ENCODE assay signal across 13 cellular contexts in the genomic region with DNA sequence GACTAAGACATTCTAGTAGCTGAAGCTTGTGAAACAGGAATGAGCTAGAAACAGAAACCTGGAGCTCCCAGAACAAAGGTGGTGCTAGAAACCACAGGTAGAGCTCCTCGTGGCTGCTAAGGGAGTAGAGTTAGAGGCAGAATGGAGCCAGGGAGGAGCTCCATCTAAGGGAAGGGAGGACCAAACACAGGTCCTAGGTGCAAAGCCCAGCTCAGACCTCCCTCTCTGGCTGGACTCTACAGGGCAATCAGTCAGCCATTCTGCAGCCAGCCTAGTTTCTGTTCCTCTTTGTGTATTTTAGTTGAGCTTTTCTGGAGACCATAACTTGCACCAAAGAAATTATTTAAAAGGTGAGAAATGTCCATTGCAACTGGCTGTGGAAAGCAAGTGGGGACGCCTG.
A peak's percentile ranks its signal among the peaks of the same experiment; 100 is the strongest.
DNase-seq lines count a peak whose midpoint lies in the region; ATAC-seq, FAIRE-seq and TF ChIP-seq lines count a peak whose summit lies in the region.
"Had no signal": no experiment of that assay in that cellular context is flagged by ENCODE, and none has a peak within 500 bp of the region (broad histone marks: within the 10 kb centered on the region; RNA-seq: fewer than 3 reads in every experiment).

No MANE protein-coding gene starts in this region.

- H3F3A ChIP-seq in MM.1S (ENCODE audit: insufficient read depth, low read length) = peaks cover 9% of the 10 kb centered on the region; the same call in 1 of the 2 replicates

- H3K9me3 ChIP-seq in MM.1S (replicated peaks; ENCODE audit: insufficient read depth, low read length) (no peaks in the 10 kb centered on the region), SJCRH30 (replicated peaks) (no peaks in the 10 kb centered on the region), right cardiac atrium (ENCODE audit: control insufficient read depth, low read length) (no peaks in the 10 kb centered on the region)
- H3K9me3 ChIP-seq: adrenal gland had no signal

- 92% methylated on average over 2 of the region's 2 CpGs for WGBS in right cardiac atrium

- FAIRE-seq in GM18507 (lab: Jason Lieb, UNC) = peak; percentile 88

- H3K4me1 ChIP-seq in MM.1S (ENCODE audit: low read length) = peaks cover 18% of the 10 kb centered on the region
- H3K4me1 ChIP-seq in SJCRH30 = no peaks in the 10 kb centered on the region
- no peaks in the 10 kb centered on the region for H3K4me1 ChIP-seq in right cardiac atrium (ENCODE audit: control insufficient read depth, insufficient read depth, low read length)
- H3K4me1 ChIP-seq: adrenal gland had no signal

- H3K27me3 ChIP-seq in MM.1S (replicated peaks; ENCODE audit: insufficient read depth, low read length) = no peaks in the 10 kb centered on the region
- H3K27me3 ChIP-seq in SJCRH30 = no peaks in the 10 kb centered on the region
- no peaks in the 10 kb centered on the region for H3K27me3 ChIP-seq in right cardiac atrium (ENCODE audit: control insufficient read depth, insufficient read depth)
- H3K27me3 ChIP-seq: adrenal gland had no signal

- H3K27ac ChIP-seq in MM.1S (ENCODE audit: low read length) (peak overlapping the region; percentile 41; the same call in 1 of the 2 replicates), SJCRH30 (no peak overlapping the region), right cardiac atrium (ENCODE audit: low read length) (no peak overlapping the region)
- H3K27ac ChIP-seq: KMS-11 had no signal

- TF ChIP-seq CTCF in MM.1S (IDR thresholded peaks at IDR 0.05; ENCODE audit: low read length) = peak; percentile 53
- TF ChIP-seq CTCF in omental fat pad (IDR thresholded peaks at IDR 0.05) = no peak

- H3K4me3 ChIP-seq in MM.1S (ENCODE audit: low read length) (no peak overlapping the region), SJCRH30 (no peak overlapping the region), right cardiac atrium (ENCODE audit: low read length) (no peak overlapping the region)
- H3K4me3 ChIP-seq: adrenal gland had no signal

- peak overlapping the region; percentile 80 for H2AFZ ChIP-seq in MM.1S (ENCODE audit: low read length)

- no peaks in the 10 kb centered on the region for H3K79me2 ChIP-seq in MM.1S (ENCODE audit: low read length)

- ATAC-seq in GM19467 (IDR thresholded peaks at IDR 0.05; ENCODE audit: unreplicated experiment) (peak; percentile 82), left lobe of liver (peak; percentile 28), right cardiac atrium (no peak), omental fat pad (ENCODE audit: low FRiP score) (no peak)

- H4K20me1 ChIP-seq in MM.1S (ENCODE audit: insufficient read depth, low read length) = no peaks in the 10 kb centered on the region

- no peaks in the 10 kb centered on the region for H3K36me3 ChIP-seq in MM.1S (replicated peaks; ENCODE audit: insufficient read depth, low read length)
- peaks cover 9% of the 10 kb centered on the region; the same call in 1 of the 2 replicates for H3K36me3 ChIP-seq in SJCRH30
- H3K36me3 ChIP-seq: adrenal gland had no signal

- intact Hi-C loops in right cardiac atrium (cut with DNase I) = no loop called here

- H3K9ac ChIP-seq in MM.1S (ENCODE audit: low read length) = no peak overlapping the region
- H3K9ac ChIP-seq: KMS-11 had no signal

- DNase-seq in GM18507 (ENCODE audit: extremely low spot score, insufficient read length, low read depth) = peak; percentile 23
- DNase-seq in MM.1S = peak; percentile 62
- peak; percentile 8 for DNase-seq in left lobe of liver (ENCODE audit: low spot score)
- DNase-seq in SJCRH30 = no peak
- DNase-seq in right cardiac atrium = no peak
- no peak for DNase-seq in HuH-7 (ENCODE audit: low spot score)
- DNase-seq in omental fat pad (ENCODE audit: low spot score) = no peak
- DNase-seq: CD8-positive, alpha-beta memory T cell; effector CD8-positive, alpha-beta T cell; NCI-H524 treated with DMSO at 0.1 percent for 48 hours had no signal

- peak overlapping the region; percentile 35; the same call in 1 of the 2 replicates for H3K4me2 ChIP-seq in MM.1S (ENCODE audit: low read depth, low read length)
- H3K4me2 ChIP-seq: KMS-11 had no signal

- H3K9me2 ChIP-seq in MM.1S (replicated peaks; ENCODE audit: insufficient read depth, low read length) = no peaks in the 10 kb centered on the region

Comparison
In these comparisons a context has a peak if more than half of its experiments do, and no peak if none do; other contexts are left out.
1. DNase-seq: peak in GM18507 (single experiment), MM.1S (single experiment) and left lobe of liver (single experiment); none in SJCRH30 (0 of 2), right cardiac atrium (0 of 3), HuH-7 (single experiment) and omental fat pad (single experiment).
2. ATAC-seq: peak in GM19467 (single experiment) and left lobe of liver (single experiment); none in right cardiac atrium (0 of 2) and omental fat pad (single experiment).